Comparison of ENCODE assay signal across 12 cellular contexts in genomic region chr3:168581718-168582332, GRCh38.
A peak's percentile ranks its signal among the peaks of the same experiment; 100 is the strongest.
DNase-seq lines count a peak whose midpoint lies in the region; TF ChIP-seq lines count a peak whose summit lies in the region.
"Had no signal": no experiment of that assay in that cellular context is flagged by ENCODE, and none has a peak within 500 bp of the region (broad histone marks: within the 10 kb centered on the region; RNA-seq: fewer than 3 reads in every experiment).

No MANE protein-coding gene starts in this region.

- no peak for TF ChIP-seq CTCF in GM20000 (IDR thresholded peaks at IDR 0.05; ENCODE audit: extremely low read depth, missing control alignments)

- DNase-seq in GM20000 (ENCODE audit: low spot score) (peak; percentile 11), NCI-H2081 treated with DMSO at 0.1 percent for 48 hours (lab: John Stamatoyannopoulos, UW) (peak; percentile 56), globus pallidus (ENCODE audit: low spot score) (peak; percentile 87), retina (peak; percentile 34), NCI-H2107 (lab: John Stamatoyannopoulos, UW) (no peak), NCI-H226 (no peak)
- DNase-seq in activated CD4-positive, alpha-beta T cell treated with anti-CD3 and anti-CD28 coated beads for 4 hours: no peak
- DNase-seq: DMS79 treated with DMSO at 0.1 percent for 48 hours; heart left ventricle; NCI-H2171; SJCRH30; stimulated activated CD4-positive, alpha-beta T cell treated with anti-CD3 and anti-CD28 coated beads, Interleukin-15, amount 100 ng/mL, for 24 hours had no signal

Comparison
In these comparisons a context has a peak if more than half of its experiments do, and no peak if none do; other contexts are left out.
1. DNase-seq: peak in GM20000 (single experiment), NCI-H2081 treated with DMSO at 0.1 percent for 48 hours (single experiment), globus pallidus (single experiment) and retina (single experiment); none in NCI-H2107 (single experiment), NCI-H226 (single experiment) and activated CD4-positive, alpha-beta T cell treated with anti-CD3 and anti-CD28 coated beads for 4 hours (0 of 2).